Comparison of ENCODE assay signal across 29 cellular contexts in genomic region chr20:51100617-51101016, GRCh38.
"Had no signal": no experiment of that assay in that cellular context is flagged by ENCODE, and none has a peak within 500 bp of the region (broad histone marks: within the 10 kb centered on the region; RNA-seq: fewer than 3 reads in every experiment).

No MANE protein-coding gene starts in this region.

- H3K9me3 ChIP-seq: ascending aorta, gastrocnemius medialis, pancreas, prostate gland had no signal

- H3K4me1 ChIP-seq: ascending aorta, gastrocnemius medialis, pancreas, prostate gland, tibial nerve had no signal

- H3K4me3 ChIP-seq: ascending aorta, gastrocnemius medialis, hepatocyte, pancreas, prostate gland, smooth muscle cell, tibial nerve had no signal

- H3K4me2 ChIP-seq: hepatocyte, smooth muscle cell had no signal

- H3K4me1 Mint-ChIP-seq: activated naive CD4-positive, alpha-beta T cell treated with anti-CD3 and anti-CD28 coated beads, Interleukin-2, amount 10 ng/mL, durations not matched to agents 7 days and 5 days; activated naive CD8-positive, alpha-beta T cell treated with anti-CD3 and anti-CD28 coated beads, Interleukin-2, amount 10 ng/mL, durations not matched to agents 7 days and 5 days had no signal

- H3K9me3 Mint-ChIP-seq: activated CD4-positive, alpha-beta memory T cell treated with anti-CD3 and anti-CD28 coated beads for 36 hours; activated naive CD4-positive, alpha-beta T cell treated with anti-CD3 and anti-CD28 coated beads, Interleukin-2, amount 10 ng/mL, durations not matched to agents 7 days and 5 days; activated naive CD8-positive, alpha-beta T cell treated with anti-CD3 and anti-CD28 coated beads, Interleukin-2, amount 10 ng/mL, durations not matched to agents 7 days and 5 days; activated T-helper 1 cell treated with anti-CD3 and anti-CD28 coated beads, Interleukin-12 subunit alpha, Interleukin-12 subunit beta, Interleukin-2, Interleukin-4 antibody, amounts not matched to agents 30 ng/mL and 10 ng/mL and 1 ng/mL, durations not matched to agents 14 hours and 24 hours and 36 hours; effector memory CD8-positive, alpha-beta T cell; naive thymus-derived CD8-positive, alpha-beta T cell; neural crest cell had no signal

- ATAC-seq: activated CD4-positive, CD25-positive, alpha-beta regulatory T cell treated with anti-CD3 and anti-CD28 coated beads, Interleukin-2, amount 50 U/mL, for 24 hours; effector memory CD8-positive, alpha-beta T cell; gastrocnemius medialis; naive thymus-derived CD8-positive, alpha-beta T cell had no signal

- H3K27ac ChIP-seq: ascending aorta, brain microvascular endothelial cell, gastrocnemius medialis, hepatocyte, prostate gland, tibial nerve, VCaP had no signal

- H3K27ac Mint-ChIP-seq: activated CD4-positive, alpha-beta memory T cell treated with anti-CD3 and anti-CD28 coated beads for 36 hours; activated naive CD4-positive, alpha-beta T cell treated with anti-CD3 and anti-CD28 coated beads, Interleukin-2, amount 10 ng/mL, durations not matched to agents 7 days and 5 days; activated naive CD8-positive, alpha-beta T cell treated with anti-CD3 and anti-CD28 coated beads, Interleukin-2, amount 10 ng/mL, durations not matched to agents 7 days and 5 days; activated T-helper 1 cell treated with anti-CD3 and anti-CD28 coated beads, Interleukin-12 subunit alpha, Interleukin-12 subunit beta, Interleukin-2, Interleukin-4 antibody, amounts not matched to agents 30 ng/mL and 10 ng/mL and 1 ng/mL, durations not matched to agents 14 hours and 24 hours and 36 hours; effector memory CD8-positive, alpha-beta T cell; naive thymus-derived CD8-positive, alpha-beta T cell had no signal

- H3K36me3 ChIP-seq: ascending aorta, brain microvascular endothelial cell, gastrocnemius medialis, pancreas, prostate gland, tibial nerve had no signal

- H3K36me3 Mint-ChIP-seq: activated CD4-positive, alpha-beta memory T cell treated with anti-CD3 and anti-CD28 coated beads for 36 hours; activated naive CD4-positive, alpha-beta T cell treated with anti-CD3 and anti-CD28 coated beads, Interleukin-2, amount 10 ng/mL, durations not matched to agents 7 days and 5 days; activated naive CD8-positive, alpha-beta T cell treated with anti-CD3 and anti-CD28 coated beads, Interleukin-2, amount 10 ng/mL, durations not matched to agents 7 days and 5 days; naive thymus-derived CD8-positive, alpha-beta T cell had no signal

- DNase-seq: activated CD4-positive, alpha-beta memory T cell treated with anti-CD3 and anti-CD28 coated beads for 36 hours; activated CD4-positive, alpha-beta T cell treated with anti-CD3 and anti-CD28 coated beads for 48 hours; activated CD8-positive, alpha-beta memory T cell treated with anti-CD3 and anti-CD28 coated beads, Interleukin-2, amount 50 U/mL, for 4 hours; activated effector memory CD4-positive, alpha-beta T cell treated with anti-CD3 and anti-CD28 coated beads, Interleukin-2, amount 50 U/mL, for 16 hours; activated naive CD4-positive, alpha-beta T cell treated with anti-CD3 and anti-CD28 coated beads, Interleukin-2, amount 10 ng/mL, durations not matched to agents 7 days and 5 days; activated naive CD8-positive, alpha-beta T cell treated with anti-CD3 and anti-CD28 coated beads, Interleukin-2, amount 10 ng/mL, durations not matched to agents 7 days and 5 days; activated T-cell treated with anti-CD3 and anti-CD28 coated beads, Interleukin-2, amount 50 U/mL, for 1 hour; brain microvascular endothelial cell; cortex of kidney; effector memory CD8-positive, alpha-beta T cell; erythroblast; gastrocnemius medialis; islet precursor cell; mammary epithelial cell; naive thymus-derived CD8-positive, alpha-beta T cell; nucleus accumbens; stimulated activated CD4-positive, alpha-beta T cell treated with anti-CD3 and anti-CD28 coated beads, Interleukin-1b, Interleukin-23, amount 100 ng/mL, for 48 hours; stimulated activated naive CD4-positive, alpha-beta T cell treated with Interleukin-2 at 50 U/mL for 16 hours; T-helper 9 cell had no signal

- H3K4me3 Mint-ChIP-seq: activated CD4-positive, alpha-beta memory T cell treated with anti-CD3 and anti-CD28 coated beads for 36 hours; activated naive CD4-positive, alpha-beta T cell treated with anti-CD3 and anti-CD28 coated beads, Interleukin-2, amount 10 ng/mL, durations not matched to agents 7 days and 5 days; activated naive CD8-positive, alpha-beta T cell treated with anti-CD3 and anti-CD28 coated beads, Interleukin-2, amount 10 ng/mL, durations not matched to agents 7 days and 5 days; activated T-helper 1 cell treated with anti-CD3 and anti-CD28 coated beads, Interleukin-12 subunit alpha, Interleukin-12 subunit beta, Interleukin-2, Interleukin-4 antibody, amounts not matched to agents 30 ng/mL and 10 ng/mL and 1 ng/mL, durations not matched to agents 14 hours and 24 hours and 36 hours; effector memory CD8-positive, alpha-beta T cell; naive thymus-derived CD8-positive, alpha-beta T cell; neural crest cell had no signal

- H3K27me3 ChIP-seq: ascending aorta, gastrocnemius medialis, hepatocyte, pancreas, tibial nerve had no signal
